In genomic region chr19:3047307-3048189, GRCh38 we compare ENCODE assay signal across 1 cellular context.
TF ChIP-seq lines count a peak whose summit lies in the region.

No MANE protein-coding gene starts in this region.

TF ChIP-seq in K562, 482 proteins besides CTCF, POLR2A, EP300 and RAD21 (continued from another document):
- TF ChIP-seq, protein P1, sequence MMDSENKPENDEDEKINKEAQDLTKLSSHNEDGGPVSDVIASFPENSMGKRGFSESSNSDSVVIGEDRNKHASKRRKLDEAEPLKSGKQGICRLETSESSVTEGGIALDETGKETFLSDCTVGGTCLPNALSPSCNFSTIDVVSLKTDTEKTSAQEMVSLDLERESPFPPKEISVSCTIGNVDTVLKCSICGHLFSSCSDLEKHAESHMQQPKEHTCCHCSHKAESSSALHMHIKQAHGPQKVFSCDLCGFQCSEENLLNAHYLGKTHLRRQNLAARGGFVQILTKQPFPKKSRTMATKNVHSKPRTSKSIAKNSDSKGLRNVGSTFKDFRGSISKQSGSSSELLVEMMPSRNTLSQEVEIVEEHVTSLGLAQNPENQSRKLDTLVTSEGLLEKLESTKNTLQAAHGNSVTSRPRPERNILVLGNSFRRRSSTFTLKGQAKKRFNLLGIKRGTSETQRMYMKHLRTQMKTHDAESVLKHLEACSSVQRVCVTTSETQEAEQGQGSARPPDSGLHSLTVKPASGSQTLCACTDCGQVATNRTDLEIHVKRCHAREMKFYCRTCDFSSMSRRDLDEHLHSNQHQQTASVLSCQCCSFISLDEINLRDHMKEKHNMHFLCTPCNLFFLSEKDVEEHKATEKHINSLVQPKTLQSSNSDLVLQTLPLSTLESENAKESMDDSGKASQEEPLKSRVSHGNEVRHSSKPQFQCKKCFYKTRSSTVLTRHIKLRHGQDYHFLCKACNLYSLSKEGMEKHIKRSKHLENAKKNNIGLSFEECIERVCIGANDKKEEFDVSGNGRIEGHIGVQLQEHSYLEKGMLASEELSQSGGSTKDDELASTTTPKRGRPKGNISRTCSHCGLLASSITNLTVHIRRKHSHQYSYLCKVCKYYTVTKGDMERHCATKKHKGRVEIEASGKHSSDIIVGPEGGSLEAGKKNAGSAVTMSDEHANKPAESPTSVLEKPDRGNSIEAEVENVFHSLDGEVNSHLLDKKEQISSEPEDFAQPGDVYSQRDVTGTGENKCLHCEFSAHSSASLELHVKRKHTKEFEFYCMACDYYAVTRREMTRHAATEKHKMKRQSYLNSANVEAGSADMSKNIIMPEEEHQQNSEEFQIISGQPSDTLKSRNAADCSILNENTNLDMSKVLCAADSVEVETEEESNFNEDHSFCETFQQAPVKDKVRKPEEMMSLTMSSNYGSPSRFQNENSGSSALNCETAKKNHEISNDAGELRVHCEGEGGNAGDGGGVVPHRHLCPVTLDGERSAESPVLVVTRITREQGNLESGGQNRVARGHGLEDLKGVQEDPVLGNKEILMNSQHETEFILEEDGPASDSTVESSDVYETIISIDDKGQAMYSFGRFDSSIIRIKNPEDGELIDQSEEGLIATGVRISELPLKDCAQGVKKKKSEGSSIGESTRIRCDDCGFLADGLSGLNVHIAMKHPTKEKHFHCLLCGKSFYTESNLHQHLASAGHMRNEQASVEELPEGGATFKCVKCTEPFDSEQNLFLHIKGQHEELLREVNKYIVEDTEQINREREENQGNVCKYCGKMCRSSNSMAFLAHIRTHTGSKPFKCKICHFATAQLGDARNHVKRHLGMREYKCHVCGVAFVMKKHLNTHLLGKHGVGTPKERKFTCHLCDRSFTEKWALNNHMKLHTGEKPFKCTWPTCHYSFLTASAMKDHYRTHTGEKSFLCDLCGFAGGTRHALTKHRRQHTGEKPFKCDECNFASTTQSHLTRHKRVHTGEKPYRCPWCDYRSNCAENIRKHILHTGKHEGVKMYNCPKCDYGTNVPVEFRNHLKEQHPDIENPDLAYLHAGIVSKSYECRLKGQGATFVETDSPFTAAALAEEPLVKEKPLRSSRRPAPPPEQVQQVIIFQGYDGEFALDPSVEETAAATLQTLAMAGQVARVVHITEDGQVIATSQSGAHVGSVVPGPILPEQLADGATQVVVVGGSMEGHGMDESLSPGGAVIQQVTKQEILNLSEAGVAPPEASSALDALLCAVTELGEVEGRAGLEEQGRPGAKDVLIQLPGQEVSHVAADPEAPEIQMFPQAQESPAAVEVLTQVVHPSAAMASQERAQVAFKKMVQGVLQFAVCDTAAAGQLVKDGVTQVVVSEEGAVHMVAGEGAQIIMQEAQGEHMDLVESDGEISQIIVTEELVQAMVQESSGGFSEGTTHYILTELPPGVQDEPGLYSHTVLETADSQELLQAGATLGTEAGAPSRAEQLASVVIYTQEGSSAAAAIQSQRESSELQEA (IDR thresholded peaks at IDR 0.05; ENCODE audit: low read depth) = no peak
- TF ChIP-seq FOXJ2 (tag; IDR thresholded peaks at IDR 0.05) (0 out of 2 replicates have a peak, but pooled peaks have one; percentile 43), ZNF764 (CRISPR knock-in tag; IDR thresholded peaks at IDR 0.05; ENCODE audit: low read depth) (0 out of 2 replicates have a peak, but pooled peaks have one; percentile 33), ZNF277 (CRISPR knock-in tag; IDR thresholded peaks at IDR 0.05; ENCODE audit: borderline replicate concordance) (no peak), ZC3H11A (IDR thresholded peaks at IDR 0.05; ENCODE audit: low read depth, low read length) (no peak), KAT8 (IDR thresholded peaks at IDR 0.05; ENCODE audit: low read depth) (no peak), ZNF696 (CRISPR knock-in tag; conservative IDR thresholded peaks at IDR 0.05) (no peak), ZNF316 (IDR thresholded peaks at IDR 0.05) (no peak), JUN (IDR thresholded peaks at IDR 0.05; ENCODE audit: borderline replicate concordance, low read depth, low read length) (no peak), JUN (CRISPR knock-in tag; IDR thresholded peaks at IDR 0.05; ENCODE audit: borderline replicate concordance) (no peak)
- TF ChIP-seq, protein P2, sequence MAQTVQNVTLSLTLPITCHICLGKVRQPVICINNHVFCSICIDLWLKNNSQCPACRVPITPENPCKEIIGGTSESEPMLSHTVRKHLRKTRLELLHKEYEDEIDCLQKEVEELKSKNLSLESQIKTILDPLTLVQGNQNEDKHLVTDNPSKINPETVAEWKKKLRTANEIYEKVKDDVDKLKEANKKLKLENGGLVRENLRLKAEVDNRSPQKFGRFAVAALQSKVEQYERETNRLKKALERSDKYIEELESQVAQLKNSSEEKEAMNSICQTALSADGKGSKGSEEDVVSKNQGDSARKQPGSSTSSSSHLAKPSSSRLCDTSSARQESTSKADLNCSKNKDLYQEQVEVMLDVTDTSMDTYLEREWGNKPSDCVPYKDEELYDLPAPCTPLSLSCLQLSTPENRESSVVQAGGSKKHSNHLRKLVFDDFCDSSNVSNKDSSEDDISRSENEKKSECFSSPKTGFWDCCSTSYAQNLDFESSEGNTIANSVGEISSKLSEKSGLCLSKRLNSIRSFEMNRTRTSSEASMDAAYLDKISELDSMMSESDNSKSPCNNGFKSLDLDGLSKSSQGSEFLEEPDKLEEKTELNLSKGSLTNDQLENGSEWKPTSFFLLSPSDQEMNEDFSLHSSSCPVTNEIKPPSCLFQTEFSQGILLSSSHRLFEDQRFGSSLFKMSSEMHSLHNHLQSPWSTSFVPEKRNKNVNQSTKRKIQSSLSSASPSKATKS (CRISPR knock-in tag; IDR thresholded peaks at IDR 0.05) = no peak
